11 cellular contexts compared by ENCODE assay signal in genomic region chr20:23106271-23106851, GRCh38. TPM values are rescaled to one million over a fixed set of nuclear protein-coding genes. Genes with fewer than 3 reads are reported as not detected.
DNase-seq lines count a peak whose midpoint lies in the region; ATAC-seq and TF ChIP-seq lines count a peak whose summit lies in the region.
"Had no signal": no experiment of that assay in that cellular context is flagged by ENCODE, and none has a peak within 500 bp of the region (broad histone marks: within the 10 kb centered on the region; RNA-seq: fewer than 3 reads in every experiment).

No MANE protein-coding gene starts in this region.

- no peaks in the 10 kb centered on the region for H3K36me3 Mint-ChIP-seq in progenitor cell of endocrine pancreas (ENCODE audit: insufficient read depth)
- H3K36me3 Mint-ChIP-seq: natural killer cell had no signal

- no peaks in the 10 kb centered on the region for H3K9me3 ChIP-seq in DND-41 (ENCODE audit: insufficient read depth, low read length, severe bottlenecking)

- H4K20me1 ChIP-seq in DND-41 (ENCODE audit: insufficient read depth, low read length) = no peaks in the 10 kb centered on the region

- H3K27me3 Mint-ChIP-seq in progenitor cell of endocrine pancreas = peaks cover 46% of the 10 kb centered on the region

- H3K36me3 ChIP-seq in DND-41 (ENCODE audit: insufficient read depth, low read length) = no peaks in the 10 kb centered on the region

- no peak overlapping the region for H3K4me2 ChIP-seq in DND-41 (ENCODE audit: insufficient read depth, low read length)

- H3K79me2 ChIP-seq in DND-41 (ENCODE audit: insufficient read depth, low read length) = no peaks in the 10 kb centered on the region

- CTCF ChIA-PET in HEK293T (lab: Yijun Ruan, JAX) = no interaction called here

- no peak overlapping the region for H2AFZ ChIP-seq in DND-41 (ENCODE audit: low read depth, low read length)

- peaks cover 13% of the 10 kb centered on the region for H3K4me1 Mint-ChIP-seq in progenitor cell of endocrine pancreas (ENCODE audit: low read depth)
- H3K4me1 Mint-ChIP-seq: natural killer cell had no signal

- peaks cover 10% of the 10 kb centered on the region for H3K4me1 ChIP-seq in DND-41 (ENCODE audit: insufficient read depth, low read length)

- POLR2A ChIA-PET in HEK293T (lab: Yijun Ruan, JAX) = no interaction called here

- H3K27ac ChIP-seq in DND-41 (ENCODE audit: low read length) = peak overlapping the region; percentile 17; the same call in 1 of the 2 replicates

- H3K9ac ChIP-seq in DND-41 (ENCODE audit: low read depth, low read length) = no peak overlapping the region

- no peaks in the 10 kb centered on the region for H3K9me3 Mint-ChIP-seq in progenitor cell of endocrine pancreas (ENCODE audit: low read depth)
- H3K9me3 Mint-ChIP-seq: natural killer cell had no signal

- ATAC-seq in DND-41 (ENCODE audit: insufficient read depth, low read depth) = no peak

- no peak overlapping the region for H3K27ac Mint-ChIP-seq in progenitor cell of endocrine pancreas
- H3K27ac Mint-ChIP-seq: natural killer cell had no signal

- H3K4me3 ChIP-seq in DND-41 (ENCODE audit: low read depth in 1 of 2, low read length in 2 of 2) = no peak overlapping the region
- H3K4me3 ChIP-seq in fibroblast of villous mesenchyme (ENCODE audit: low read depth, low read length) = no peak overlapping the region

- H3K27me3 ChIP-seq in DND-41 (ENCODE audit: insufficient read depth, low read length, poor library complexity) = no peaks in the 10 kb centered on the region

- DNase-seq in DND-41 = no peak
- DNase-seq in RPMI7951 (ENCODE audit: low read depth) = peak; percentile 15
- DNase-seq in fibroblast of villous mesenchyme (ENCODE audit: low read depth) = no peak
- DNase-seq in progenitor cell of endocrine pancreas (ENCODE audit: low spot score, unreplicated experiment) = no peak
- DNase-seq in MV-4-11 (lab: John Stamatoyannopoulos, UW) = no peak
- DNase-seq in activated CD8-positive, alpha-beta memory T cell treated with anti-CD3 and anti-CD28 coated beads, Interleukin-2, amount 50 U/mL, for 4 hours = no peak
- DNase-seq in activated naive CD4-positive, alpha-beta T cell treated with anti-CD3 and anti-CD28 coated beads, Interleukin-2, amount 50 U/mL, for 16 hours = no peak
- no peak for DNase-seq in HEK293T (ENCODE audit: extremely low spot score)
- DNase-seq: natural killer cell, NCI-H446 treated with DMSO at 0.1 percent for 48 hours, T-helper 9 cell had no signal

- H3K4me3 Mint-ChIP-seq in progenitor cell of endocrine pancreas (ENCODE audit: low read depth) = no peak overlapping the region
- H3K4me3 Mint-ChIP-seq: natural killer cell had no signal

- TF ChIP-seq CTCF in DND-41 (IDR thresholded peaks at IDR 0.05; ENCODE audit: borderline replicate concordance, extremely low read depth, low read length, poor library complexity, severe bottlenecking) (no peak), fibroblast of villous mesenchyme (IDR thresholded peaks at IDR 0.05; ENCODE audit: insufficient read depth, low read depth, low read length) (peak; percentile 21), progenitor cell of endocrine pancreas (IDR thresholded peaks at IDR 0.05; ENCODE audit: unreplicated experiment) (peak; percentile 40)

TF ChIP-seq in HEK293T, 16 proteins besides CTCF, POLR2A, EP300 and RAD21:
- TF ChIP-seq FOXK2 (IDR thresholded peaks at IDR 0.05) = no peak
- no peak for TF ChIP-seq BHLHE40 (IDR thresholded peaks at IDR 0.05; ENCODE audit: borderline replicate concordance)
- no peak for TF ChIP-seq ARNT (IDR thresholded peaks at IDR 0.05)
- TF ChIP-seq FOXA1 (IDR thresholded peaks at IDR 0.05) = no peak
- TF ChIP-seq FOXM1 (IDR thresholded peaks at IDR 0.05; ENCODE audit: borderline replicate concordance) = no peak
- TF ChIP-seq PKNOX1 (IDR thresholded peaks at IDR 0.05) = no peak
- TF ChIP-seq SUZ12 (IDR thresholded peaks at IDR 0.05) = no peak
- no peak for TF ChIP-seq ELF4 (IDR thresholded peaks at IDR 0.05)
- TF ChIP-seq L3MBTL2 (conservative IDR thresholded peaks at IDR 0.05) = no peak
- no peak for TF ChIP-seq CTBP1 (IDR thresholded peaks at IDR 0.05; ENCODE audit: borderline replicate concordance)
- no peak for TF ChIP-seq NFRKB (IDR thresholded peaks at IDR 0.05)
- TF ChIP-seq ZNF384 (IDR thresholded peaks at IDR 0.05) = no peak
- TF ChIP-seq LEF1 (IDR thresholded peaks at IDR 0.05; ENCODE audit: borderline replicate concordance) = no peak
- no peak for TF ChIP-seq SP1 (IDR thresholded peaks at IDR 0.05)

RNA-seq across cellular contexts. Expression of gene CD93, which starts 20.2 kb away (rescaled TPM):
- under 0.01 TPM in 1 of 2 replicates, not detected in the other for total RNA-seq in RPMI7951 (2014; rRNA removed; shearing (Covaris generic))
- under 0.01 TPM in 2 replicates for total RNA-seq in fibroblast of villous mesenchyme
- 0.04 TPM in 1 of 2 replicates, not detected in the other for total RNA-seq in progenitor cell of endocrine pancreas

RNA-seq across cellular contexts. Expression of gene THBD, which starts 56.9 kb away (rescaled TPM):
- 18.0 and 19.6 TPM in 2 replicates for total RNA-seq in RPMI7951 (2014; rRNA removed; shearing (Covaris generic))
- total RNA-seq in fibroblast of villous mesenchyme (under 0.01 and 0.32 TPM in 2 replicates), progenitor cell of endocrine pancreas (0.19 and 0.36 TPM in 2 replicates)

Comparison
In these comparisons a context has a peak if more than half of its experiments do, and no peak if none do; other contexts are left out.
1. RNA of gene THBD, which starts 56.9 kb away (total RNA-seq): 18.0 to 19.6 TPM in RPMI7951; 0.19 to 0.36 TPM in progenitor cell of endocrine pancreas and under 0.01 to 0.32 TPM in fibroblast of villous mesenchyme; every median in the first group is over 10 times any median in the second.